In genomic region chr7:35021445-35021844, GRCh38 we compare ENCODE assay signal across 24 cellular contexts.
"Had no signal": no experiment of that assay in that cellular context is flagged by ENCODE, and none has a peak within 500 bp of the region (broad histone marks: within the 10 kb centered on the region; RNA-seq: fewer than 3 reads in every experiment).

No MANE protein-coding gene starts in this region.

- H3K4me1 ChIP-seq: adrenal gland had no signal

- H3K9me3 Mint-ChIP-seq: activated naive CD8-positive, alpha-beta T cell treated with anti-CD3 and anti-CD28 coated beads, Interleukin-2, amount 10 ng/mL, durations not matched to agents 7 days and 5 days; T-helper 1 cell treated with Interleukin-12 subunit alpha and Interleukin-12 subunit beta and Interleukin-4 antibody, amounts not matched to agents 30 μg/mL and 1 μg/mL, for 36 hours had no signal

- H3K27ac Mint-ChIP-seq: activated CD8-positive, alpha-beta T cell treated with anti-CD3 and anti-CD28 coated beads, Interleukin-2, amount 10 ng/mL, durations not matched to agents 7 days and 5 days; activated naive CD8-positive, alpha-beta T cell treated with anti-CD3 and anti-CD28 coated beads, Interleukin-2, amount 10 ng/mL, durations not matched to agents 7 days and 5 days; T-helper 1 cell treated with Interleukin-12 subunit alpha and Interleukin-12 subunit beta and Interleukin-4 antibody, amounts not matched to agents 30 μg/mL and 1 μg/mL, for 36 hours had no signal

- H3K36me3 ChIP-seq: adrenal gland had no signal

- H3K4me3 ChIP-seq: adrenal gland, body of pancreas had no signal

- ATAC-seq: activated CD8-positive, alpha-beta T cell treated with anti-CD3 and anti-CD28 coated beads, Interleukin-2, amount 10 ng/mL, durations not matched to agents 7 days and 5 days; body of pancreas had no signal

- H3K9me3 ChIP-seq: adrenal gland, body of pancreas had no signal

- H3K27me3 ChIP-seq: adrenal gland, body of pancreas had no signal

- H3K4me3 Mint-ChIP-seq: activated CD8-positive, alpha-beta T cell treated with anti-CD3 and anti-CD28 coated beads, Interleukin-2, amount 10 ng/mL, durations not matched to agents 7 days and 5 days; activated naive CD8-positive, alpha-beta T cell treated with anti-CD3 and anti-CD28 coated beads, Interleukin-2, amount 10 ng/mL, durations not matched to agents 7 days and 5 days; T-helper 1 cell treated with Interleukin-12 subunit alpha and Interleukin-12 subunit beta and Interleukin-4 antibody, amounts not matched to agents 30 μg/mL and 1 μg/mL, for 36 hours had no signal

- H3K27ac ChIP-seq: adrenal gland, body of pancreas had no signal

- DNase-seq: activated CD4-positive, alpha-beta T cell treated with anti-CD3 and anti-CD28 coated beads for 48 hours; activated CD4-positive, alpha-beta T cell treated with anti-CD3 and anti-CD28 coated beads, Interleukin-2, amount 50 U/mL, for 4 hours; activated CD4-positive, CD25-positive, alpha-beta regulatory T cell treated with anti-CD3 and anti-CD28 coated beads, Interleukin-2, amount 50 U/mL, for 72 hours; activated CD8-positive, alpha-beta memory T cell treated with anti-CD3 and anti-CD28 coated beads, Interleukin-2, amount 50 U/mL, for 48 hours; activated CD8-positive, alpha-beta T cell treated with anti-CD3 and anti-CD28 coated beads, Interleukin-2, amount 10 ng/mL, durations not matched to agents 7 days and 5 days; activated naive CD4-positive, alpha-beta T cell treated with anti-CD3 and anti-CD28 coated beads, Interleukin-2, amount 50 U/mL, for 16 hours; activated naive CD8-positive, alpha-beta T cell treated with anti-CD3 and anti-CD28 coated beads, Interleukin-2, amount 10 ng/mL, durations not matched to agents 7 days and 5 days; activated T-cell treated with anti-CD3 and anti-CD28 coated beads, Interleukin-2, amount 50 U/mL, for 1 hour; adrenal gland; aorta; body of pancreas; central memory CD4-positive, alpha-beta T cell; Kasumi-1; NCI-H1105 treated with DMSO at 0.1 percent for 48 hours; NCI-H1436 treated with DMSO at 0.1 percent for 48 hours; NCI-H187 treated with DMSO at 0.1 percent for 48 hours; NCI-H2081 treated with DMSO at 0.1 percent for 48 hours; NCI-H2171 treated with DMSO at 0.1 percent for 48 hours; NCI-H226; NCI-H526; NCI-H774; NK-92 treated with Interleukin-12 subunit alpha and Interleukin-12 subunit beta, amount 100 ng/mL, for 24 hours; SHP77 had no signal
